Comparison of ENCODE assay signal across 1 cellular context in genomic region chr10:11899067-11899876, GRCh38.
A peak's percentile ranks its signal among the peaks of the same experiment; 100 is the strongest.
TF ChIP-seq lines count a peak whose summit lies in the region.

No MANE protein-coding gene starts in this region.

TF ChIP-seq in K562, 482 proteins besides CTCF, POLR2A, EP300 and RAD21 (continued from another document):
- TF ChIP-seq TSHZ1 (CRISPR knock-in tag; IDR thresholded peaks at IDR 0.05): 0 out of 2 replicates have a peak, but pooled peaks have one; percentile 30
- no peak for TF ChIP-seq BDP1 (IDR thresholded peaks at IDR 0.05; ENCODE audit: insufficient read depth, insufficient read length)
- no peak for TF ChIP-seq JUND (IDR thresholded peaks at IDR 0.05; ENCODE audit: borderline replicate concordance, low read depth, low read length)
- no peak for TF ChIP-seq JUND (tag; IDR thresholded peaks at IDR 0.05; ENCODE audit: borderline replicate concordance, low read depth, low read length)
- TF ChIP-seq PRMT5 (CRISPR knock-in tag; IDR thresholded peaks at IDR 0.05): no peak
- TF ChIP-seq ETV6 (IDR thresholded peaks at IDR 0.05; ENCODE audit: borderline replicate concordance in 1 of 2, low read depth in 2 of 2, low read length in 1 of 2): no peak
- TF ChIP-seq ETV6 (CRISPR knock-in tag; IDR thresholded peaks at IDR 0.05; ENCODE audit: borderline replicate concordance): no peak
- TF ChIP-seq FOXM1 (IDR thresholded peaks at IDR 0.05; ENCODE audit: low read depth): no peak
- no peak for TF ChIP-seq FOXM1 (CRISPR knock-in tag; IDR thresholded peaks at IDR 0.05; ENCODE audit: low read depth)
- TF ChIP-seq BHLHE40 (IDR thresholded peaks at IDR 0.05; ENCODE audit: low read length): no peak
- TF ChIP-seq PRDM10 (IDR thresholded peaks at IDR 0.05; ENCODE audit: partially characterized antibody): peak; percentile 51
- TF ChIP-seq TFAP4 (CRISPR knock-in tag; IDR thresholded peaks at IDR 0.05; ENCODE audit: borderline replicate concordance): no peak
- TF ChIP-seq ARID3A (IDR thresholded peaks at IDR 0.05; ENCODE audit: borderline replicate concordance, low read depth, low read length): no peak
- TF ChIP-seq DLX4 (CRISPR knock-in tag; IDR thresholded peaks at IDR 0.05): no peak
- no peak for TF ChIP-seq CREM (IDR thresholded peaks at IDR 0.05; ENCODE audit: low read depth)
- no peak for TF ChIP-seq ID3 (CRISPR knock-in tag; IDR thresholded peaks at IDR 0.05)
- TF ChIP-seq ID3 (tag; IDR thresholded peaks at IDR 0.05): peak; percentile 4; the same call in 1 of the 2 replicates
- no peak for TF ChIP-seq ETV1 (tag; conservative IDR thresholded peaks at IDR 0.05; ENCODE audit: low read depth)
- TF ChIP-seq PHF21A (IDR thresholded peaks at IDR 0.05; ENCODE audit: borderline replicate concordance, low read depth): no peak
- no peak for TF ChIP-seq ERF (CRISPR knock-in tag; IDR thresholded peaks at IDR 0.05)
- no peak for TF ChIP-seq ZNF668 (CRISPR knock-in tag; IDR thresholded peaks at IDR 0.05)
- TF ChIP-seq HBP1 (CRISPR knock-in tag; IDR thresholded peaks at IDR 0.05): 0 out of 2 replicates have a peak, but pooled peaks have one; percentile 11
- TF ChIP-seq ZNF511 (CRISPR knock-in tag; IDR thresholded peaks at IDR 0.05): no peak
- TF ChIP-seq PML (IDR thresholded peaks at IDR 0.05; ENCODE audit: low read length): no peak
- TF ChIP-seq DACH1 (IDR thresholded peaks at IDR 0.05; ENCODE audit: partially characterized antibody): no peak
- TF ChIP-seq NFXL1 (CRISPR knock-in tag; IDR thresholded peaks at IDR 0.05): 0 out of 2 replicates have a peak, but pooled peaks have one; percentile 2
- peak; percentile 25; the same call in 1 of the 2 replicates for TF ChIP-seq BRD4 (IDR thresholded peaks at IDR 0.05)
- no peak for TF ChIP-seq CEBPG (CRISPR knock-in tag; IDR thresholded peaks at IDR 0.05)
- TF ChIP-seq CEBPG (tag; conservative IDR thresholded peaks at IDR 0.05 in 1 of 2, IDR thresholded peaks at IDR 0.05 in 1 of 2): no peak
- no peak for TF ChIP-seq GTF3C2 (IDR thresholded peaks at IDR 0.05; ENCODE audit: borderline replicate concordance, extremely low read depth, insufficient read length)
- TF ChIP-seq TCF15 (CRISPR knock-in tag; IDR thresholded peaks at IDR 0.05): 0 out of 2 replicates have a peak, but pooled peaks have one; percentile 3
- TF ChIP-seq RBM15 (IDR thresholded peaks at IDR 0.05; ENCODE audit: insufficient read depth, low read length): no peak
- no peak for TF ChIP-seq NR4A1 (CRISPR knock-in tag; IDR thresholded peaks at IDR 0.05)
- 0 out of 2 replicates have a peak, but pooled peaks have one; percentile 15 for TF ChIP-seq NR4A1 (tag; IDR thresholded peaks at IDR 0.05)
TF ChIP-seq in K562: peak in this region for 20.
